In the genomic region with DNA sequence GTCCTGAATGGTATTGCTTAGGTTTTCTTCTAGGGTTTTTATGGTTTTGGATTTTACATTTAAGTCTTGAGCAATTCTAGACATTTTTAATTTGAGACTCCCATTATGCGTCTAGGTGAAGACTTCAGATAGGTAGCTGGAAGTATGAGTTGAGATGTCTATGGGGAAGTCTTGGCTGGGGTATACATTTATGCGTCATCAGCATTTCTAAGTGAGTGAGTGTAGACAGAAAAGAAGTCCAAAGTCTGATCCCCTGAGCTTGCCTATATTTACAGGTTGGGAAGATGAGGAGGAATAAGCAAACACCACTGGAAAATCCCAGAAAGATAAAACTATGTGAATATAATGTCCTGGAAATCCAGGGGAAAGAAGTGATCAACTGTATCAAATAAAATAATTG, we compare ENCODE assay signal across 25 cellular contexts.
"Had no signal": no experiment of that assay in that cellular context is flagged by ENCODE, and none has a peak within 500 bp of the region (broad histone marks: within the 10 kb centered on the region; RNA-seq: fewer than 3 reads in every experiment).

No MANE protein-coding gene starts in this region.

- H3K9ac ChIP-seq: neural progenitor cell had no signal

- H3K36me3 Mint-ChIP-seq: memory B cell; naive B cell; natural killer cell treated with Interleukin-12 subunit alpha and Interleukin-12 subunit beta and Interleukin-15 and Interleukin-18, amount 100 ng/mL, for 72 hours; neural progenitor cell; stimulated activated memory B cell treated with anti-CD40 and anti-IgM and Interleukin-4, amounts not matched to agents 10 μg/mL and 1 μg/mL and 100 μg/mL, for 72 hours had no signal

- H3K4me2 ChIP-seq: neural progenitor cell had no signal

- H3K4me3 Mint-ChIP-seq: memory B cell; naive B cell; natural killer cell treated with Interleukin-12 subunit alpha and Interleukin-12 subunit beta and Interleukin-15 and Interleukin-18, amount 100 ng/mL, for 72 hours; neural progenitor cell; stimulated activated memory B cell treated with anti-CD40 and anti-IgM and Interleukin-4, amounts not matched to agents 10 μg/mL and 1 μg/mL and 100 μg/mL, for 72 hours had no signal

- H3K4me1 ChIP-seq: lower lobe of right lung, neural progenitor cell, prostate gland, right atrium auricular region, sigmoid colon, spleen, testis, tibial artery, upper lobe of right lung, uterus had no signal

- DNase-seq: dermis blood vessel endothelial cell; effector memory CD4-positive, alpha-beta T cell; erythroblast; esophagus squamous epithelium; left ventricle myocardium superior; lower lobe of right lung; mucosa of descending colon; naive B cell; sigmoid colon; spleen; stimulated activated CD4-positive, alpha-beta T cell treated with anti-CD3 and anti-CD28 coated beads, Interleukin-4, amount 100 ng/mL, for 4 hours; stimulated activated naive CD8-positive, alpha-beta T cell treated with anti-CD3 and anti-CD28 coated beads, Interleukin-15, Interleukin-2, amounts not matched to agents 100 U/mL and 50 U/mL, for 24 hours; substantia nigra; testis; tibial artery; upper lobe of right lung; uterus had no signal

- H3K27me3 Mint-ChIP-seq: natural killer cell treated with Interleukin-12 subunit alpha and Interleukin-12 subunit beta and Interleukin-15 and Interleukin-18, amount 100 ng/mL, for 72 hours; stimulated activated memory B cell treated with anti-CD40 and anti-IgM and Interleukin-4, amounts not matched to agents 10 μg/mL and 1 μg/mL and 100 μg/mL, for 72 hours had no signal

- H3K36me3 ChIP-seq: esophagus squamous epithelium, lower lobe of right lung, neural progenitor cell, prostate gland, right atrium auricular region, sigmoid colon, spleen, tibial artery, upper lobe of right lung, uterus had no signal

- H3K27me3 ChIP-seq: esophagus squamous epithelium, neural progenitor cell, right atrium auricular region, sigmoid colon, spleen, testis, tibial artery, upper lobe of right lung had no signal

- H3K4me1 Mint-ChIP-seq: memory B cell; naive B cell; neural progenitor cell; stimulated activated memory B cell treated with anti-CD40 and anti-IgM and Interleukin-4, amounts not matched to agents 10 μg/mL and 1 μg/mL and 100 μg/mL, for 72 hours had no signal

- H3K4me3 ChIP-seq: coronary artery, esophagus squamous epithelium, lower lobe of right lung, mucosa of descending colon, neural progenitor cell, prostate gland, right atrium auricular region, sigmoid colon, spleen, testis, tibial artery, upper lobe of right lung, uterus had no signal

- ATAC-seq: left ventricle myocardium superior; lower lobe of right lung; mucosa of descending colon; natural killer cell treated with Interleukin-12 subunit alpha and Interleukin-12 subunit beta and Interleukin-15 and Interleukin-18, amount 100 ng/mL, for 72 hours; stimulated activated memory B cell treated with anti-CD40 and anti-IgM and Interleukin-4, amounts not matched to agents 10 μg/mL and 1 μg/mL and 100 μg/mL, for 72 hours; stimulated activated naive CD8-positive, alpha-beta T cell treated with anti-CD3 and anti-CD28 coated beads, Interleukin-15, Interleukin-2, amounts not matched to agents 100 U/mL and 50 U/mL, for 24 hours; upper lobe of right lung had no signal

- H3K9me3 ChIP-seq: esophagus squamous epithelium, lower lobe of right lung, mucosa of descending colon, prostate gland, right atrium auricular region, sigmoid colon, testis, tibial artery, upper lobe of right lung, uterus had no signal

- FAIRE-seq: frontal cortex had no signal

- H2AFZ ChIP-seq: neural progenitor cell had no signal

- H3K27ac ChIP-seq: coronary artery, esophagus squamous epithelium, lower lobe of right lung, neural progenitor cell, prostate gland, right atrium auricular region, sigmoid colon, spleen, testis, tibial artery, upper lobe of right lung, uterus had no signal

- H3K9me3 Mint-ChIP-seq: neural progenitor cell had no signal

- H3K27ac Mint-ChIP-seq: memory B cell; naive B cell; natural killer cell treated with Interleukin-12 subunit alpha and Interleukin-12 subunit beta and Interleukin-15 and Interleukin-18, amount 100 ng/mL, for 72 hours; neural progenitor cell; stimulated activated memory B cell treated with anti-CD40 and anti-IgM and Interleukin-4, amounts not matched to agents 10 μg/mL and 1 μg/mL and 100 μg/mL, for 72 hours had no signal
